11 cellular contexts compared by ENCODE assay signal in the genomic region with DNA sequence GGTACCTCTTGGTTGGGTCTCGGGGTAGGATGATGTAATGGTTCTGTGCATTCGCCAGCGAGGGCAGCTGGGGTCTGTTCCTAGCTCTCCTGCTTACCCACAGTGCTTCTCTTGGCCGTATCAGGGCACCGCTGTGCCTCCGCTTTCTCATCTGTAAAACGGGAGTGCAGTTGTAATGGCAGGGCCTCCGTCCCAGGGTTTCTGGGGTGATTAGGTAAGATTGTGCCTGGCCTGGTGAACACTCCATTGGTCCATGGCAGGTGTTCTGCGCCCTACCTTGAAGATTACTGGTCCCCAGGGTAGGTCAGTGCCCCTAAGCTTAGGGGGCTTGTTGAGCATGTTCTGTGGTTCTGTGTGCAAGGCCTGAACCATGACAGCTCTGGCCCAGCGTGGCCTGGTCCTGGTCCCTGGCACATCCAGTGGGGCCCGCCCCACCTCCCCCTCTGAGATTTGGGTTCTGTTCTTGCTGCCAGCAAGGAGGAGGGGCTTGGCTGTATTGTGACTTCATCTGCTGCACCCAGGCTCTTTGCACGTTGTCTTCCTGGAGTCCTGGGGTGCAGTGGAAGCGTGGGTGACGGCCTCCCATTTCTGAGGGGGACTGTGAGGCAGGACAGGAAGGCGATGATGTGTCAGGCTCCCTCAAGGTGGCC. TPM values are rescaled to one million over a fixed set of nuclear protein-coding genes. Genes with fewer than 3 reads are reported as not detected.
DNase-seq lines count a peak whose midpoint lies in the region; ATAC-seq, FAIRE-seq and TF ChIP-seq lines count a peak whose summit lies in the region.
"Had no signal": no experiment of that assay in that cellular context is flagged by ENCODE, and none has a peak within 500 bp of the region (broad histone marks: within the 10 kb centered on the region; RNA-seq: fewer than 3 reads in every experiment).

No MANE protein-coding gene starts in this region.

- DNase-seq in A549 (ENCODE audit: low read depth in 1 of 2, low spot score in 1 of 2) (no peak), mesenchymal stem cell (no peak), GM12891 (ENCODE audit: insufficient read length, low spot score) (no peak), DMS114 treated with DMSO at 0.1 percent for 48 hours (lab: John Stamatoyannopoulos, UW; ENCODE audit: unreplicated experiment) (no peak)
- no peak for DNase-seq in activated CD8-positive, alpha-beta T cell treated with anti-CD3 and anti-CD28 coated beads, Interleukin-2, amount 10 ng/mL, durations not matched to agents 7 days and 5 days
- no peak for DNase-seq in activated naive CD8-positive, alpha-beta T cell treated with anti-CD3 and anti-CD28 coated beads, Interleukin-2, amount 50 U/mL, for 24 hours
- DNase-seq: activated naive CD4-positive, alpha-beta T cell; HCEC 1CT; NCI-H1417; stimulated activated CD4-positive, alpha-beta T cell treated with anti-CD3 and anti-CD28 coated beads, Interleukin-12 subunit alpha, Interleukin-12 subunit beta, amount 100 ng/mL, for 4 hours had no signal

- H3K4me1 ChIP-seq in A549 (peaks cover 83% of the 10 kb centered on the region), mesenchymal stem cell (ENCODE audit: control insufficient read depth, insufficient read depth, low read depth, low read length) (peaks cover 69% of the 10 kb centered on the region)

- H3K4me3 ChIP-seq in A549 (peak overlapping the region; percentile 23), mesenchymal stem cell (ENCODE audit: insufficient read depth in 1 of 2, low read depth in 1 of 2, low read length in 2 of 2) (no peak overlapping the region)

- H3K27me3 Mint-ChIP-seq in activated CD8-positive, alpha-beta T cell treated with anti-CD3 and anti-CD28 coated beads, Interleukin-2, amount 10 ng/mL, durations not matched to agents 7 days and 5 days (ENCODE audit: low read depth) = peaks cover 11% of the 10 kb centered on the region
- H3K27me3 Mint-ChIP-seq in activated naive CD8-positive, alpha-beta T cell treated with anti-CD3 and anti-CD28 coated beads, Interleukin-2, amount 50 U/mL, for 24 hours = peaks cover 17% of the 10 kb centered on the region

- peaks cover 0 to 12% of the 10 kb centered on the region in 2 experiments for H3K36me3 ChIP-seq in mesenchymal stem cell (ENCODE audit: control insufficient read depth in 1 of 2, insufficient read depth in 2 of 2, low read depth in 1 of 2, low read length in 2 of 2)

- H3K4ac ChIP-seq in mesenchymal stem cell (ENCODE audit: low read depth in 1 of 2, low read length in 2 of 2) = peak overlapping the region in 1 of 2 experiments; percentile 53

- H2BK120ac ChIP-seq in mesenchymal stem cell (ENCODE audit: low read depth, low read length) = no peak overlapping the region

- peak overlapping the region; percentile 96 for H2AK5ac ChIP-seq in mesenchymal stem cell (ENCODE audit: low read length, severe bottlenecking)

- peaks cover 29% of the 10 kb centered on the region for H3K4me1 Mint-ChIP-seq in activated CD8-positive, alpha-beta T cell treated with anti-CD3 and anti-CD28 coated beads, Interleukin-2, amount 10 ng/mL, durations not matched to agents 7 days and 5 days (ENCODE audit: low read depth)
- H3K4me1 Mint-ChIP-seq in activated naive CD8-positive, alpha-beta T cell treated with anti-CD3 and anti-CD28 coated beads, Interleukin-2, amount 50 U/mL, for 24 hours = peaks cover 19% of the 10 kb centered on the region

- peak overlapping the region; percentile 36 for H4K91ac ChIP-seq in mesenchymal stem cell (ENCODE audit: low read length)

- H3K9ac ChIP-seq in mesenchymal stem cell (ENCODE audit: low read length) = no peak overlapping the region

- ATAC-seq in A549 = no peak
- no peak for ATAC-seq in activated CD8-positive, alpha-beta T cell treated with anti-CD3 and anti-CD28 coated beads, Interleukin-2, amount 10 ng/mL, durations not matched to agents 7 days and 5 days
- no peak for ATAC-seq in activated naive CD8-positive, alpha-beta T cell treated with anti-CD3 and anti-CD28 coated beads, Interleukin-2, amount 50 U/mL, for 24 hours
- ATAC-seq: Right ventricle myocardium inferior had no signal

- H3K14ac ChIP-seq in mesenchymal stem cell (ENCODE audit: low read length in 2 of 2) = peak overlapping the region in 1 of 2 experiments; percentile 56

- H2BK5ac ChIP-seq in mesenchymal stem cell (ENCODE audit: low read depth, low read length, poor library complexity, severe bottlenecking) = no peak overlapping the region

- H3K4me2 ChIP-seq in A549 = peak overlapping the region; percentile 100
- no peak overlapping the region for H3K4me2 ChIP-seq in mesenchymal stem cell (ENCODE audit: low read length, poor library complexity, severe bottlenecking)

- H3K27me3 ChIP-seq in mesenchymal stem cell (ENCODE audit: control insufficient read depth in 1 of 2, insufficient read depth in 1 of 2, low read length in 2 of 2) = peaks cover 0 to 46% of the 10 kb centered on the region in 2 experiments

- peak overlapping the region; percentile 64 for H3K27ac Mint-ChIP-seq in activated CD8-positive, alpha-beta T cell treated with anti-CD3 and anti-CD28 coated beads, Interleukin-2, amount 10 ng/mL, durations not matched to agents 7 days and 5 days
- no peak overlapping the region for H3K27ac Mint-ChIP-seq in activated naive CD8-positive, alpha-beta T cell treated with anti-CD3 and anti-CD28 coated beads, Interleukin-2, amount 50 U/mL, for 24 hours

- no peak overlapping the region for H2AFZ ChIP-seq in mesenchymal stem cell (ENCODE audit: low read depth, low read length)

- no peak for TF ChIP-seq RAD21 in A549 (conservative IDR thresholded peaks at IDR 0.05 in 1 of 2, IDR thresholded peaks at IDR 0.05 in 1 of 2)

- no peak overlapping the region for H3K23ac ChIP-seq in mesenchymal stem cell (ENCODE audit: low read length in 2 of 2)

- POLR2A ChIA-PET in A549 (lab: Yijun Ruan, JAX) = no interaction called here
- POLR2A ChIA-PET in activated CD8-positive, alpha-beta T cell treated with anti-CD3 and anti-CD28 coated beads, Interleukin-2, amount 10 ng/mL, durations not matched to agents 7 days and 5 days (lab: Charles Lee) = no interaction called here

- H3K36me3 Mint-ChIP-seq in activated CD8-positive, alpha-beta T cell treated with anti-CD3 and anti-CD28 coated beads, Interleukin-2, amount 10 ng/mL, durations not matched to agents 7 days and 5 days (ENCODE audit: low read depth) = no peaks in the 10 kb centered on the region
- no peaks in the 10 kb centered on the region for H3K36me3 Mint-ChIP-seq in activated naive CD8-positive, alpha-beta T cell treated with anti-CD3 and anti-CD28 coated beads, Interleukin-2, amount 50 U/mL, for 24 hours (ENCODE audit: low read depth)

- CTCF ChIA-PET in A549 (lab: Yijun Ruan, JAX) = interaction anchor here (0.6 to 5.6 kb wide), 9 partner anchors 9 to 350 kb away, joined by 3 to 61 read pairs (median 10); no protein-coding TSS in a partner anchor
- CTCF ChIA-PET in activated CD8-positive, alpha-beta T cell treated with anti-CD3 and anti-CD28 coated beads, Interleukin-2, amount 10 ng/mL, durations not matched to agents 7 days and 5 days (lab: Charles Lee) = interaction anchor here (0.9 to 1.1 kb wide), 2 partner anchors 10 to 24 kb away, joined by 3 read pairs; no protein-coding TSS in a partner anchor

- H3K27ac ChIP-seq in A549 (peak overlapping the region; percentile 95 to 99), mesenchymal stem cell (ENCODE audit: low read length, poor library complexity, severe bottlenecking) (no peak overlapping the region)

- H3K18ac ChIP-seq in mesenchymal stem cell (ENCODE audit: low read depth in 1 of 2, low read length in 2 of 2) = peak overlapping the region in 1 of 2 experiments; percentile 37

- peak overlapping the region; percentile 73 for H4K8ac ChIP-seq in mesenchymal stem cell (ENCODE audit: low read length)

- H2BK15ac ChIP-seq in mesenchymal stem cell (ENCODE audit: low read depth, poor library complexity, severe bottlenecking) = peak overlapping the region; percentile 15

- H3K79me1 ChIP-seq in mesenchymal stem cell (replicated peaks; ENCODE audit: low read length, poor library complexity, severe bottlenecking) = peaks cover 36% of the 10 kb centered on the region

- no peak for FAIRE-seq in A549 (lab: Jason Lieb, UNC)
- no peak for FAIRE-seq in GM12891 (lab: Jason Lieb, UNC)

- 70% methylated on average over 10 of the region's 15 CpGs for WGBS in A549 (ENCODE audit: missing lambda C conversion rate)
- 96% methylated on average over 15 of the region's 15 CpGs for WGBS in mesenchymal stem cell

- H3K4me3 Mint-ChIP-seq in activated CD8-positive, alpha-beta T cell treated with anti-CD3 and anti-CD28 coated beads, Interleukin-2, amount 10 ng/mL, durations not matched to agents 7 days and 5 days = no peak overlapping the region
- H3K4me3 Mint-ChIP-seq in activated naive CD8-positive, alpha-beta T cell treated with anti-CD3 and anti-CD28 coated beads, Interleukin-2, amount 50 U/mL, for 24 hours = no peak overlapping the region

- no peak for TF ChIP-seq EP300 in A549 (IDR thresholded peaks at IDR 0.05)

- H2BK12ac ChIP-seq in mesenchymal stem cell (ENCODE audit: low read length in 2 of 2) = peak overlapping the region in 1 of 2 experiments; percentile 46

- no peak for TF ChIP-seq CTCF in A549 (IDR thresholded peaks at IDR 0.05)

- no peaks in the 10 kb centered on the region for H3K9me3 Mint-ChIP-seq in activated CD8-positive, alpha-beta T cell treated with anti-CD3 and anti-CD28 coated beads, Interleukin-2, amount 10 ng/mL, durations not matched to agents 7 days and 5 days (ENCODE audit: insufficient read depth)
- no peaks in the 10 kb centered on the region for H3K9me3 Mint-ChIP-seq in activated naive CD8-positive, alpha-beta T cell treated with anti-CD3 and anti-CD28 coated beads, Interleukin-2, amount 50 U/mL, for 24 hours

- H3K9me3 ChIP-seq in A549 (no peaks in the 10 kb centered on the region), mesenchymal stem cell (ENCODE audit: control insufficient read depth, low read length) (no peaks in the 10 kb centered on the region)

- 0 out of 2 replicates have a peak, but pooled peaks have one; percentile 14 for TF ChIP-seq POLR2A in A549 (IDR thresholded peaks at IDR 0.05; ENCODE audit: low read length)
- TF ChIP-seq POLR2A in GM12891 (IDR thresholded peaks at IDR 0.05; ENCODE audit: low read depth, low read length) = no peak

RNA-seq across cellular contexts. Expression of a gene that starts 4.9 kb away (rescaled TPM):
- 14.7 and 28.4 TPM in 2 replicates for polyA plus RNA-seq in A549 (2011; rRNA removed)
- polyA plus RNA-seq in A549 (2012; cell fraction: cytosol; rRNA removed) = 12.7 and 17.2 TPM in 2 replicates
- polyA plus RNA-seq in A549 (2012; cell fraction: nucleus; rRNA removed) = 56.5 and 67.6 TPM in 2 replicates
- 19.2 to 22.3 TPM (median 21.2 TPM) in 3 replicates for polyA plus RNA-seq in A549 (2017; fragmentation: RNase III; extraction: RNeasy Plus Mini Kit Qiagen cat#74134 plus additional on column Dnase treatment)
- polyA minus RNA-seq in A549 (2011; rRNA and poly(A)+ RNA removed) = 28.0 and 33.1 TPM in 2 replicates
- total RNA-seq in activated CD8-positive, alpha-beta T cell treated with anti-CD3 and anti-CD28 coated beads, Interleukin-2, amount 10 ng/mL, durations not matched to agents 7 days and 5 days = 1 to 10 TPM; 2.8 to 2.9 TPM
- 21.9 TPM for polyA plus RNA-seq in mesenchymal stem cell (2013, experiment 1 of 2)
- 19.4 TPM for polyA plus RNA-seq in mesenchymal stem cell (2013, experiment 2 of 2)
- 0.83 TPM for polyA plus RNA-seq in GM12891 (2012; ENCODE audit: low read depth, missing spikeins)

RNA-seq across cellular contexts. Expression of a gene that starts 35.1 kb away (rescaled TPM):
- 280 and 375 TPM in 2 replicates for polyA plus RNA-seq in A549 (2011; rRNA removed)
- polyA plus RNA-seq in A549 (2012; cell fraction: cytosol; rRNA removed) = 374 and 375 TPM in 2 replicates
- polyA plus RNA-seq in A549 (2012; cell fraction: nucleus; rRNA removed) = 150 and 167 TPM in 2 replicates
- polyA plus RNA-seq in A549 (2017; fragmentation: RNase III; extraction: RNeasy Plus Mini Kit Qiagen cat#74134 plus additional on column Dnase treatment) = 232 to 262 TPM (median 257 TPM) in 3 replicates
- 117 and 178 TPM in 2 replicates for polyA minus RNA-seq in A549 (2011; rRNA and poly(A)+ RNA removed)
- total RNA-seq in activated CD8-positive, alpha-beta T cell treated with anti-CD3 and anti-CD28 coated beads, Interleukin-2, amount 10 ng/mL, durations not matched to agents 7 days and 5 days = 100 to 1,000 TPM; 154 to 163 TPM
- 175 TPM for polyA plus RNA-seq in mesenchymal stem cell (2013, experiment 1 of 2)
- polyA plus RNA-seq in mesenchymal stem cell (2013, experiment 2 of 2) = 180 TPM
- 340 TPM for polyA plus RNA-seq in GM12891 (2012; ENCODE audit: low read depth, missing spikeins)

RNA-seq across cellular contexts. Expression of a gene that starts 35.4 kb away (rescaled TPM):
- polyA plus RNA-seq in A549 (2011; rRNA removed) (36.3 and 38.4 TPM in 2 replicates), A549 (2017; fragmentation: RNase III; extraction: RNeasy Plus Mini Kit Qiagen cat#74134 plus additional on column Dnase treatment) (99.7 to 105 TPM (median 104 TPM) in 3 replicates)
- 65.4 and 69.1 TPM in 2 replicates for polyA plus RNA-seq in A549 (2012; cell fraction: cytosol; rRNA removed)
- 61.1 and 70.5 TPM in 2 replicates for polyA plus RNA-seq in A549 (2012; cell fraction: nucleus; rRNA removed)
- polyA minus RNA-seq in A549 (2011; rRNA and poly(A)+ RNA removed) = 38.6 and 47.2 TPM in 2 replicates
- 100 to 1,000 TPM; 146 TPM for total RNA-seq in activated CD8-positive, alpha-beta T cell treated with anti-CD3 and anti-CD28 coated beads, Interleukin-2, amount 10 ng/mL, durations not matched to agents 7 days and 5 days
- polyA plus RNA-seq in mesenchymal stem cell (2013, experiment 1 of 2) = 10.6 TPM
- 10.7 TPM for polyA plus RNA-seq in mesenchymal stem cell (2013, experiment 2 of 2)
- polyA plus RNA-seq in GM12891 (2012; ENCODE audit: low read depth, missing spikeins) = 73.7 TPM

RNA-seq across cellular contexts. Expression of a gene that starts 59.5 kb away (rescaled TPM):
- polyA plus RNA-seq in A549 (2011; rRNA removed) = 163 and 175 TPM in 2 replicates
- polyA plus RNA-seq in A549 (2012; cell fraction: cytosol; rRNA removed) = 87.7 and 130 TPM in 2 replicates
- 112 and 123 TPM in 2 replicates for polyA plus RNA-seq in A549 (2012; cell fraction: nucleus; rRNA removed)
- polyA plus RNA-seq in A549 (2017; fragmentation: RNase III; extraction: RNeasy Plus Mini Kit Qiagen cat#74134 plus additional on column Dnase treatment) = 121 to 205 TPM (median 189 TPM) in 3 replicates
- polyA minus RNA-seq in A549 (2011; rRNA and poly(A)+ RNA removed) = 286 and 310 TPM in 2 replicates
- total RNA-seq in activated CD8-positive, alpha-beta T cell treated with anti-CD3 and anti-CD28 coated beads, Interleukin-2, amount 10 ng/mL, durations not matched to agents 7 days and 5 days = 10 to 100 TPM; 84.1 to 92.8 TPM
- polyA plus RNA-seq in mesenchymal stem cell (2013, experiment 1 of 2) = 262 TPM
- polyA plus RNA-seq in mesenchymal stem cell (2013, experiment 2 of 2) = 260 TPM
- 9.4 TPM for polyA plus RNA-seq in GM12891 (2012; ENCODE audit: low read depth, missing spikeins)
